ENCODE assay signal across 20 cellular contexts in genomic region chr2:99651930-99652670, GRCh38.
DNase-seq lines count a peak whose midpoint lies in the region; ATAC-seq and TF ChIP-seq lines count a peak whose summit lies in the region.
"Had no signal": no experiment of that assay in that cellular context is flagged by ENCODE, and none has a peak within 500 bp of the region (broad histone marks: within the 10 kb centered on the region; RNA-seq: fewer than 3 reads in every experiment).

No MANE protein-coding gene starts in this region.

- TF ChIP-seq EP300 in Ishikawa (IDR thresholded peaks at IDR 0.05; ENCODE audit: borderline replicate concordance) = peak; percentile 60; the same call in 1 of the 2 replicates

- H3K4me3 Mint-ChIP-seq in chondrocyte (ENCODE audit: unreplicated experiment) = no peak overlapping the region
- H3K4me3 Mint-ChIP-seq in neural crest cell = no peak overlapping the region
- no peak overlapping the region for H3K4me3 Mint-ChIP-seq in CD4-positive, alpha-beta T cell
- H3K4me3 Mint-ChIP-seq: activated naive CD8-positive, alpha-beta T cell treated with anti-CD3 and anti-CD28 coated beads for 36 hours; stimulated activated naive CD8-positive, alpha-beta T cell treated with anti-CD3 and anti-CD28 coated beads, Interleukin-15, amount 100 ng/mL, for 72 hours; T-cell had no signal

- TF ChIP-seq CTCF in chondrocyte (IDR thresholded peaks at IDR 0.05) = no peak
- no peak for TF ChIP-seq CTCF in neural crest cell (conservative IDR thresholded peaks at IDR 0.05)
- TF ChIP-seq CTCF in CD4-positive, alpha-beta T cell (IDR thresholded peaks at IDR 0.05) = no peak

- peak overlapping the region; percentile 88 for H3K27ac Mint-ChIP-seq in chondrocyte (ENCODE audit: unreplicated experiment)
- peak overlapping the region; percentile 25 for H3K27ac Mint-ChIP-seq in neural crest cell (ENCODE audit: unreplicated experiment)
- H3K27ac Mint-ChIP-seq in CD4-positive, alpha-beta T cell = no peak overlapping the region
- H3K27ac Mint-ChIP-seq: activated naive CD8-positive, alpha-beta T cell treated with anti-CD3 and anti-CD28 coated beads for 36 hours; stimulated activated naive CD8-positive, alpha-beta T cell treated with anti-CD3 and anti-CD28 coated beads, Interleukin-15, amount 100 ng/mL, for 72 hours; T-cell had no signal

- DNase-seq in Caki2 (ENCODE audit: low read depth) (peak; percentile 26), chondrocyte (ENCODE audit: low spot score) (no peak), neural crest cell (ENCODE audit: low read depth, low spot score) (no peak), medulla oblongata (ENCODE audit: extremely low spot score) (no peak)
- no peak for DNase-seq in CD4-positive, alpha-beta T cell
- no peak for DNase-seq in activated CD4-positive, alpha-beta T cell treated with anti-CD3 and anti-CD28 coated beads for 1 hour
- no peak for DNase-seq in activated CD4-positive, alpha-beta T cell treated with anti-CD3 and anti-CD28 coated beads for 48 hours
- DNase-seq: activated naive CD8-positive, alpha-beta T cell treated with anti-CD3 and anti-CD28 coated beads for 36 hours; activated T-cell treated with anti-CD3 and anti-CD28 coated beads for 4 hours; AML-193; DMS153; hippocampal formation; NCI-H1694 treated with DMSO at 0.1 percent for 48 hours; NCI-H524; nucleus accumbens; stimulated activated naive CD8-positive, alpha-beta T cell treated with anti-CD3 and anti-CD28 coated beads, Interleukin-15, amount 100 ng/mL, for 72 hours; T-cell had no signal

- CTCF ChIA-PET in CD4-positive, alpha-beta T cell (lab: Charles Lee) = no interaction called here

- intact Hi-C loops in CD4-positive, alpha-beta T cell (cut with DNase I, micrococcal nuclease) = no loop called here

- POLR2A ChIA-PET in CD4-positive, alpha-beta T cell (lab: Charles Lee) = no interaction called here

- no peak for TF ChIP-seq RAD21 in Ishikawa (IDR thresholded peaks at IDR 0.05; ENCODE audit: low read depth)

- in situ Hi-C loops in Caki2 (cut with HindIII; ENCODE audit: low pct_unique_long_range_greater_than_20kb, low sequenced_read_pairs) = no loop called here

- H3K4me1 Mint-ChIP-seq in chondrocyte (ENCODE audit: low read depth) = peaks cover 79% of the 10 kb centered on the region
- H3K4me1 Mint-ChIP-seq in neural crest cell = peaks cover 47% of the 10 kb centered on the region
- no peaks in the 10 kb centered on the region for H3K4me1 Mint-ChIP-seq in CD4-positive, alpha-beta T cell (ENCODE audit: low read depth)
- H3K4me1 Mint-ChIP-seq: activated naive CD8-positive, alpha-beta T cell treated with anti-CD3 and anti-CD28 coated beads for 36 hours; stimulated activated naive CD8-positive, alpha-beta T cell treated with anti-CD3 and anti-CD28 coated beads, Interleukin-15, amount 100 ng/mL, for 72 hours; T-cell had no signal

- H3K27ac ChIP-seq in CD4-positive, alpha-beta T cell (ENCODE audit: low read depth, low read length) = no peak overlapping the region
- H3K27ac ChIP-seq: epithelial cell of prostate, HL-60 had no signal

- H3K27me3 Mint-ChIP-seq in chondrocyte (ENCODE audit: low read depth) (no peaks in the 10 kb centered on the region), neural crest cell (ENCODE audit: low read depth) (no peaks in the 10 kb centered on the region)
- H3K27me3 Mint-ChIP-seq in CD4-positive, alpha-beta T cell = no peaks in the 10 kb centered on the region
- H3K27me3 Mint-ChIP-seq: activated naive CD8-positive, alpha-beta T cell treated with anti-CD3 and anti-CD28 coated beads for 36 hours; stimulated activated naive CD8-positive, alpha-beta T cell treated with anti-CD3 and anti-CD28 coated beads, Interleukin-15, amount 100 ng/mL, for 72 hours; T-cell had no signal

- H3K36me3 Mint-ChIP-seq in chondrocyte (ENCODE audit: low read depth) = peaks cover 6% of the 10 kb centered on the region
- no peaks in the 10 kb centered on the region for H3K36me3 Mint-ChIP-seq in neural crest cell (ENCODE audit: low read depth)
- H3K36me3 Mint-ChIP-seq in CD4-positive, alpha-beta T cell (ENCODE audit: low read depth) = peaks cover 15% of the 10 kb centered on the region

- H3K9me3 ChIP-seq in CD4-positive, alpha-beta T cell (ENCODE audit: control insufficient read depth, low read length) = no peaks in the 10 kb centered on the region

- H3K9me3 Mint-ChIP-seq in chondrocyte (ENCODE audit: low read depth) (no peaks in the 10 kb centered on the region), neural crest cell (no peaks in the 10 kb centered on the region)
- H3K9me3 Mint-ChIP-seq in CD4-positive, alpha-beta T cell = peaks cover 1% of the 10 kb centered on the region
- H3K9me3 Mint-ChIP-seq: stimulated activated naive CD8-positive, alpha-beta T cell treated with anti-CD3 and anti-CD28 coated beads, Interleukin-15, amount 100 ng/mL, for 72 hours had no signal

- no peak for ATAC-seq in CD4-positive, alpha-beta T cell (ENCODE audit: poor library complexity)
- ATAC-seq: stimulated activated naive CD8-positive, alpha-beta T cell treated with anti-CD3 and anti-CD28 coated beads, Interleukin-15, amount 100 ng/mL, for 72 hours; T-cell had no signal

- H3K27me3 ChIP-seq in CD4-positive, alpha-beta T cell (ENCODE audit: control insufficient read depth, insufficient read depth, low read length) = no peaks in the 10 kb centered on the region

TF ChIP-seq in Ishikawa, 13 proteins besides CTCF, POLR2A, EP300 and RAD21:
- TF ChIP-seq ZBTB7A (IDR thresholded peaks at IDR 0.05; ENCODE audit: low read depth) = no peak
